Comparison of ENCODE assay signal across 12 cellular contexts in genomic region chr10:28087675-28088351, GRCh38.
DNase-seq lines count a peak whose midpoint lies in the region; ATAC-seq, FAIRE-seq and TF ChIP-seq lines count a peak whose summit lies in the region.
"Had no signal": no experiment of that assay in that cellular context is flagged by ENCODE, and none has a peak within 500 bp of the region (broad histone marks: within the 10 kb centered on the region; RNA-seq: fewer than 3 reads in every experiment).

No MANE protein-coding gene starts in this region.

- peak overlapping the region; percentile 50; the same call in 1 of the 2 replicates for H2BK12ac ChIP-seq in H1 (ENCODE audit: low read depth, low read length)
- no peak overlapping the region for H2BK12ac ChIP-seq in H9 (ENCODE audit: insufficient read length, low read depth, low read length)

- peak; percentile 51 for DNase-seq in activated naive CD4-positive, alpha-beta T cell treated with anti-CD3 and anti-CD28 coated beads for 36 hours
- no peak for DNase-seq in activated naive CD4-positive, alpha-beta T cell treated with anti-CD3 and anti-CD28 coated beads, Interleukin-2, amount 50 U/mL, for 16 hours
- DNase-seq in PC-3 (peak; percentile 47), H1 (ENCODE audit: low read depth in 1 of 2, low spot score in 2 of 2) (no peak), substantia nigra (lab: John Stamatoyannopoulos, UW) (no peak), H9 (no peak)
- DNase-seq in stimulated activated naive CD8-positive, alpha-beta T cell treated with anti-CD3 and anti-CD28 coated beads, Interleukin-15, Interleukin-2, amounts not matched to agents 100 U/mL and 50 U/mL, for 24 hours, result no peak
- DNase-seq: NCI-H2081, stomach had no signal

- H3K23ac ChIP-seq in H1 (ENCODE audit: insufficient read length), result no peak overlapping the region
- no peak overlapping the region for H3K23ac ChIP-seq in H9 (ENCODE audit: insufficient read length, low read depth, low read length)

- POLR2A ChIA-PET in PC-3 (lab: Charles Lee; ENCODE audit: unreplicated experiment), result no interaction called here
- POLR2A ChIA-PET in H1 (lab: Charles Lee; ENCODE audit: partially characterized antibody), result no interaction called here

- H3K9me3 Mint-ChIP-seq in activated naive CD4-positive, alpha-beta T cell treated with anti-CD3 and anti-CD28 coated beads for 36 hours, result peaks cover 2% of the 10 kb centered on the region
- H3K9me3 Mint-ChIP-seq in H9, result peaks cover 0 to 4% of the 10 kb centered on the region in 2 experiments; a peak in 1 of 5 replicates

- peaks cover 35% of the 10 kb centered on the region for H3K36me3 Mint-ChIP-seq in activated naive CD4-positive, alpha-beta T cell treated with anti-CD3 and anti-CD28 coated beads for 36 hours (ENCODE audit: low read depth)
- peaks cover 4 to 10% (median 4%) of the 10 kb centered on the region in 3 experiments; a peak in 5 of 7 replicates for H3K36me3 Mint-ChIP-seq in H9 (ENCODE audit: insufficient read depth in 1 of 3, low read depth in 3 of 3)

- H3K4me1 ChIP-seq in PC-3 (ENCODE audit: insufficient read depth, low read length) (peaks cover 20% of the 10 kb centered on the region), H1 (replicated peaks in 1 of 4; ENCODE audit: control insufficient read depth in 3 of 4, insufficient read depth in 4 of 4, low read length in 3 of 4) (no peaks in the 10 kb centered on the region), H9 (ENCODE audit: insufficient read depth, low read length) (no peaks in the 10 kb centered on the region)
- H3K4me1 ChIP-seq: BLaER1, stomach had no signal

- no peaks in the 10 kb centered on the region for H3F3A ChIP-seq in PC-3 (ENCODE audit: low read length, unreplicated experiment)

- H3K23me2 ChIP-seq in H1 (ENCODE audit: low read depth, low read length), result no peaks in the 10 kb centered on the region
- H3K23me2 ChIP-seq in H9 (ENCODE audit: insufficient read length, low read depth, low read length, poor library complexity, severe bottlenecking), result no peaks in the 10 kb centered on the region

- no peak overlapping the region for H4K91ac ChIP-seq in H1 (replicated peaks; ENCODE audit: insufficient read length, low read length)
- H4K91ac ChIP-seq in H9 (ENCODE audit: insufficient read length, low read depth, low read length), result no peak overlapping the region

- H3K27me3 Mint-ChIP-seq in activated naive CD4-positive, alpha-beta T cell treated with anti-CD3 and anti-CD28 coated beads for 36 hours (ENCODE audit: low read depth), result no peaks in the 10 kb centered on the region
- H3K27me3 Mint-ChIP-seq in H9 (ENCODE audit: low read depth), result no peaks in the 10 kb centered on the region

- H3K56ac ChIP-seq in H1 (replicated peaks; ENCODE audit: insufficient read length, low read depth, low read length) (no peak overlapping the region), H9 (ENCODE audit: insufficient read length, low read depth, low read length) (no peak overlapping the region)

- H3K9ac ChIP-seq in PC-3 (ENCODE audit: low read length) (no peak overlapping the region), H1 (replicated peaks in 1 of 4; ENCODE audit: extremely low read depth in 1 of 4, low read depth in 3 of 4, low read length in 3 of 4) (no peak overlapping the region), H9 (ENCODE audit: extremely low read depth, insufficient read length, low read length) (no peak overlapping the region)
- H3K9ac ChIP-seq: BLaER1 had no signal

- H4K20me1 ChIP-seq in PC-3 (ENCODE audit: low read length) (no peaks in the 10 kb centered on the region), H1 (replicated peaks in 1 of 2; ENCODE audit: control insufficient read depth in 1 of 2, insufficient read depth in 2 of 2, low read length in 2 of 2) (no peaks in the 10 kb centered on the region), H9 (ENCODE audit: control insufficient read depth, insufficient read depth, insufficient read length) (no peaks in the 10 kb centered on the region)
- H4K20me1 ChIP-seq: BLaER1 had no signal

- H3K4ac ChIP-seq in H1 (replicated peaks; ENCODE audit: insufficient read length, low read depth, low read length) (no peak overlapping the region), H9 (ENCODE audit: low read depth, low read length) (no peak overlapping the region)

- no peak overlapping the region for H2AFZ ChIP-seq in PC-3 (ENCODE audit: low read length)
- no peak overlapping the region for H2AFZ ChIP-seq in H1 (ENCODE audit: low read length)
- no peak overlapping the region for H2AFZ ChIP-seq in H9 (ENCODE audit: low read length)

- no peak overlapping the region for H4K5ac ChIP-seq in H1 (ENCODE audit: insufficient read length, low read depth, low read length)
- no peak overlapping the region for H4K5ac ChIP-seq in H9 (ENCODE audit: insufficient read length, low read depth, low read length)

- CTCF ChIA-PET in activated naive CD4-positive, alpha-beta T cell treated with anti-CD3 and anti-CD28 coated beads for 36 hours (lab: Charles Lee), result interaction anchor here (1.4 to 1.6 kb wide), 2 partner anchors 10 to 91 kb away, joined by 4 read pairs; no protein-coding TSS in a partner anchor
- CTCF ChIA-PET in PC-3 (lab: Charles Lee) (no interaction called here), H1 (lab: Charles Lee; ENCODE audit: partially characterized antibody) (interaction anchor here (1.0 kb wide), 1 partner anchor 14 kb away, joined by 3 read pairs; no protein-coding TSS in a partner anchor)

- H2BK20ac ChIP-seq in H1 (ENCODE audit: low read length), result no peak overlapping the region
- H2BK20ac ChIP-seq in H9 (ENCODE audit: low read depth, low read length, poor library complexity, severe bottlenecking), result no peak overlapping the region

- no peak for FAIRE-seq in H1 (lab: Jason Lieb, UNC)

- H2AK5ac ChIP-seq in H1 (ENCODE audit: low read depth, low read length) (peak overlapping the region; percentile 82; the same call in 1 of the 2 replicates), H9 (ENCODE audit: insufficient read length, low read length) (no peak overlapping the region)

- no peak for TF ChIP-seq EP300 in H1 (IDR thresholded peaks at IDR 0.05; ENCODE audit: borderline replicate concordance in 1 of 2, low read depth in 2 of 2, low read length in 2 of 2)

- H3K79me2 ChIP-seq in PC-3 (ENCODE audit: low read length) (no peaks in the 10 kb centered on the region), H1 (ENCODE audit: control insufficient read depth in 1 of 2, insufficient read depth in 2 of 2, low read length in 2 of 2) (no peaks in the 10 kb centered on the region), H9 (ENCODE audit: insufficient read depth, low read length) (no peaks in the 10 kb centered on the region)

- H3K79me1 ChIP-seq in H1 (ENCODE audit: low read depth, low read length), result no peaks in the 10 kb centered on the region
- no peaks in the 10 kb centered on the region for H3K79me1 ChIP-seq in H9 (ENCODE audit: insufficient read depth, low read depth, low read length, poor library complexity, severe bottlenecking)

- no TSS peak for BruUV-seq in PC-3 (replicated peaks; lab: Mats Ljungman, UMichigan)

- H2BK15ac ChIP-seq in H1 (ENCODE audit: low read length) (no peak overlapping the region), H9 (ENCODE audit: low read depth, low read length) (no peak overlapping the region)

- H3K14ac ChIP-seq in H1 (ENCODE audit: insufficient read length), result no peak overlapping the region
- H3K14ac ChIP-seq in H9 (ENCODE audit: insufficient read depth, low read length), result no peak overlapping the region

- H3T11ph ChIP-seq in H9 (ENCODE audit: low read length), result no peak overlapping the region

- H3K4me2 ChIP-seq in PC-3 (ENCODE audit: low read length), result no peak overlapping the region
- H3K4me2 ChIP-seq in H1 (ENCODE audit: insufficient read depth in 1 of 2, low read depth in 2 of 2, low read length in 2 of 2), result no peak overlapping the region
- H3K4me2 ChIP-seq in H9 (ENCODE audit: insufficient read depth, insufficient read length, low read length), result no peak overlapping the region
- H3K4me2 ChIP-seq: BLaER1 had no signal

- H2BK120ac ChIP-seq in H1 (replicated peaks; ENCODE audit: low read depth, low read length) (no peak overlapping the region), H9 (ENCODE audit: low read depth, low read length, poor library complexity, severe bottlenecking) (no peak overlapping the region)

- no peak overlapping the region for H3K4me3 Mint-ChIP-seq in activated naive CD4-positive, alpha-beta T cell treated with anti-CD3 and anti-CD28 coated beads for 36 hours
- no peak overlapping the region for H3K4me3 Mint-ChIP-seq in H9

- no peak for TF ChIP-seq RAD21 in H1 (IDR thresholded peaks at IDR 0.05 in 1 of 2, conservative IDR thresholded peaks at IDR 0.05 in 1 of 2; ENCODE audit: low read depth in 2 of 2, low read length in 2 of 2)

- H3K27ac ChIP-seq in PC-3 (ENCODE audit: low read length) (peak overlapping the region; percentile 27; the same call in 1 of the 2 replicates), H1 (ENCODE audit: low read depth, low read length) (no peak overlapping the region), substantia nigra (ENCODE audit: low read depth, low read length, poor library complexity, severe bottlenecking) (no peak overlapping the region), H9 (ENCODE audit: insufficient read length, low read depth, low read length) (no peak overlapping the region)
- H3K27ac ChIP-seq: BLaER1, skin epidermis, stomach had no signal

- H3K27me3 ChIP-seq in PC-3 (ENCODE audit: low read length) (no peaks in the 10 kb centered on the region), H1 (replicated peaks in 1 of 4; ENCODE audit: control insufficient read depth in 3 of 4, extremely low read depth in 1 of 4, insufficient read depth in 3 of 4, low read length in 3 of 4) (no peaks in the 10 kb centered on the region), H9 (ENCODE audit: insufficient read depth, low read length) (no peaks in the 10 kb centered on the region)
- H3K27me3 ChIP-seq: BLaER1, stomach had no signal

- no peak overlapping the region for H2BK5ac ChIP-seq in H1 (ENCODE audit: low read depth, low read length)
- H2BK5ac ChIP-seq in H9 (ENCODE audit: insufficient read length, low read length), result no peak overlapping the region

- no peak for TF ChIP-seq POLR2A in H1 (IDR thresholded peaks at IDR 0.05; ENCODE audit: control extremely low read depth in 1 of 2, low read depth in 2 of 2, low read length in 2 of 2)

- ATAC-seq in PC-3 (no peak), HG03095 (IDR thresholded peaks at IDR 0.05; ENCODE audit: unreplicated experiment) (no peak)
- ATAC-seq in stimulated activated naive CD8-positive, alpha-beta T cell treated with anti-CD3 and anti-CD28 coated beads, Interleukin-15, Interleukin-2, amounts not matched to agents 100 U/mL and 50 U/mL, for 24 hours, result peak; percentile 71

- no peak overlapping the region for H3K18ac ChIP-seq in H1 (ENCODE audit: extremely low read depth, low read length)
- no peak overlapping the region for H3K18ac ChIP-seq in H9 (ENCODE audit: insufficient read length, low read depth, low read length)

- H3K27ac Mint-ChIP-seq in activated naive CD4-positive, alpha-beta T cell treated with anti-CD3 and anti-CD28 coated beads for 36 hours, result peak overlapping the region; percentile 85
- no peak overlapping the region for H3K27ac Mint-ChIP-seq in H9

- H3K9me2 ChIP-seq in PC-3 (replicated peaks; ENCODE audit: low read length), result no peaks in the 10 kb centered on the region

- intact Hi-C loops in activated naive CD4-positive, alpha-beta T cell treated with anti-CD3 and anti-CD28 coated beads for 36 hours (cut with micrococcal nuclease), result loop anchor here (2.0 to 5.0 kb wide), 3 partner anchors 91 to 345 kb away; no protein-coding TSS in a partner anchor
- intact Hi-C loops in PC-3 (cut with micrococcal nuclease), result no loop called here

- 92% methylated on average over 2 of the region's 2 CpGs; no CpG with 5 or more reads in 1 of the 2 experiments for WGBS in H1 (ENCODE audit: extremely low coverage in 1 of 2, insufficient coverage in 1 of 2, insufficient read length in 1 of 2, insufficient replicate concordance in 2 of 2, low coverage in 1 of 2, low lambda C conversion rate in 2 of 2, missing lambda C conversion rate in 1 of 2), 2 experiments
- no CpG with 5 or more reads among the region's 2 CpGs for WGBS in H9 (ENCODE audit: extremely low coverage, insufficient read length, low lambda C conversion rate)

- H3K4me1 Mint-ChIP-seq in activated naive CD4-positive, alpha-beta T cell treated with anti-CD3 and anti-CD28 coated beads for 36 hours (ENCODE audit: low read depth), result peaks cover 16% of the 10 kb centered on the region
- no peaks in the 10 kb centered on the region for H3K4me1 Mint-ChIP-seq in H9

- TF ChIP-seq CTCF in PC-3 (conservative IDR thresholded peaks at IDR 0.05; ENCODE audit: low read depth, low read length), result no peak
- TF ChIP-seq CTCF in H1 (IDR thresholded peaks at IDR 0.05; ENCODE audit: control extremely low read depth in 1 of 3, insufficient read depth in 1 of 3, low read depth in 1 of 3, low read length in 3 of 3), result no peak
- TF ChIP-seq CTCF in H9 (conservative IDR thresholded peaks at IDR 0.05), result no peak

- no peaks in the 10 kb centered on the region for H3K36me3 ChIP-seq in PC-3 (ENCODE audit: low read depth, low read length)
- no peaks in the 10 kb centered on the region for H3K36me3 ChIP-seq in H1 (ENCODE audit: control insufficient read depth in 2 of 4, insufficient read depth in 4 of 4, low read length in 3 of 4)

- H3K9me3 ChIP-seq in PC-3 (ENCODE audit: low read length), result no peaks in the 10 kb centered on the region
- H3K9me3 ChIP-seq in H1 (ENCODE audit: insufficient read depth in 2 of 2, low read depth in 1 of 2, low read length in 1 of 2), result no peaks in the 10 kb centered on the region
- no peaks in the 10 kb centered on the region for H3K9me3 ChIP-seq in H9 (ENCODE audit: control insufficient read depth, low read depth, low read length)
- H3K9me3 ChIP-seq: BLaER1, stomach had no signal

- H4K8ac ChIP-seq in H1 (ENCODE audit: extremely low read depth, insufficient read depth, low read length) (no peak overlapping the region), H9 (replicated peaks; ENCODE audit: insufficient read length, low read depth, low read length) (no peak overlapping the region)

- H3K4me3 ChIP-seq in PC-3 (ENCODE audit: low read length), result no peak overlapping the region
- H3K4me3 ChIP-seq in H1 (ENCODE audit: extremely low read depth in 1 of 4, insufficient read depth in 2 of 4, low read depth in 3 of 4, low read length in 4 of 4), result no peak overlapping the region
- H3K4me3 ChIP-seq: BLaER1, skin epidermis, stomach had no signal

Comparison
In these comparisons a context has a peak if more than half of its experiments do, and no peak if none do; other contexts are left out.
1. DNase-seq: peak in activated naive CD4-positive, alpha-beta T cell treated with anti-CD3 and anti-CD28 coated beads for 36 hours (single experiment) and PC-3 (single experiment); none in activated naive CD4-positive, alpha-beta T cell treated with anti-CD3 and anti-CD28 coated beads, Interleukin-2, amount 50 U/mL, for 16 hours (single experiment), H1 (0 of 2), stimulated activated naive CD8-positive, alpha-beta T cell treated with anti-CD3 and anti-CD28 coated beads, Interleukin-15, Interleukin-2, amounts not matched to agents 100 U/mL and 50 U/mL, for 24 hours (single experiment), substantia nigra (0 of 49) and H9 (single experiment).